12 cellular contexts compared by ENCODE assay signal in the genomic region with DNA sequence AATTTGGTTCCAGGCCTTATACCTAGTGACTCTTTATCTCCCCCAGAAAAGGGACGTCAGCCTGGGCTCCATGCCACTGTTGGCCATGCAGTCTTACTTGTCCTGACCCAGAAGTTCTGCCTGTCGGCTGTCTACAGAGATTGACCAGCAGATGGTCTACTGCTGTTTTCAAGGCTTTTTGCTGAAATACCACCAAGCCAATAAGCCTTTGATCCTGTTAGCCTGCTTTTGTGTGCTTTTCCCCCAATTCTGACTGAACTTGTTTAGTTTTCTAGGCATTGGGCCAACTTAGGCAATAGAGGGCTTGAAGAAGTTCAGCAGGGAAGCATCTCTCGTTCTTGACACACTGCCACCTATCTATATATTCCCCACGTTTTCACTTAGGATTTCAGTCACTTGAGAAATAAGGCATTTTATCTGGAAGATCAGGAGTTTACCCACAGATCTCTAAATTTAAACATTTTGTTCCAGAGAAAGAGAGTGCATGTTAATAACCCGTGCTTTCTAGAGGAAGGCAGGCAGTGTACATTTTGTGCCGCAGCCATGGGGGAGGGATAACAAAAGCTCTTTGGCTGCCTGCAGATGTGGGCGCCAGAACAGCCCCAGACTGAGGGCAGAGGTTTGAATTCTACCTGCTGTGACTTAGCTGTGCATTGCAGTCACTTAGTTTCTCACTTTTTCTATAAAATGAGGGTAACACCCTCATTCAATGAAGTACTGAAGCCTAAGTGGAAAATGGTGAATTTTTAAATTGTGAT.
A peak's percentile ranks its signal among the peaks of the same experiment; 100 is the strongest.
DNase-seq lines count a peak whose midpoint lies in the region; ATAC-seq and TF ChIP-seq lines count a peak whose summit lies in the region.
"Had no signal": no experiment of that assay in that cellular context is flagged by ENCODE, and none has a peak within 500 bp of the region (broad histone marks: within the 10 kb centered on the region; RNA-seq: fewer than 3 reads in every experiment).

No MANE protein-coding gene starts in this region.

- H3K4me3 ChIP-seq in fibroblast of mammary gland (ENCODE audit: control insufficient read depth, low read depth, low read length): no peak overlapping the region
- H3K4me3 ChIP-seq: ovary had no signal

- peaks cover 86% of the 10 kb centered on the region for H3K36me3 Mint-ChIP-seq in activated T-cell treated with anti-CD3 and anti-CD28 coated beads, Interleukin-2, amount 50 U/mL, for 24 hours (ENCODE audit: low read depth)
- peaks cover 21% of the 10 kb centered on the region for H3K36me3 Mint-ChIP-seq in memory B cell

- peak overlapping the region; percentile 31 for H3K27ac Mint-ChIP-seq in activated T-cell treated with anti-CD3 and anti-CD28 coated beads, Interleukin-2, amount 50 U/mL, for 24 hours
- peak overlapping the region; percentile 30 for H3K27ac Mint-ChIP-seq in memory B cell

- no peak for DNase-seq in activated T-cell treated with anti-CD3 and anti-CD28 coated beads, Interleukin-2, amount 50 U/mL, for 24 hours
- DNase-seq in activated T-cell treated with anti-CD3 and anti-CD28 coated beads, Interleukin-2, amount 50 U/mL, for 48 hours: no peak
- DNase-seq in fibroblast of mammary gland (ENCODE audit: low read depth) (peak; percentile 69), memory B cell (ENCODE audit: low spot score in 2 of 2) (no peak), substantia nigra (lab: John Stamatoyannopoulos, UW) (no peak), D341Med (ENCODE audit: low spot score) (no peak), HPDE6-E6E7 (ENCODE audit: extremely low spot score) (no peak)
- DNase-seq: NCI-H1436 had no signal

- no peaks in the 10 kb centered on the region for H3K27me3 Mint-ChIP-seq in activated T-cell treated with anti-CD3 and anti-CD28 coated beads, Interleukin-2, amount 50 U/mL, for 24 hours
- H3K27me3 Mint-ChIP-seq in memory B cell: no peaks in the 10 kb centered on the region

- no peak for TF ChIP-seq CTCF in fibroblast of mammary gland (conservative IDR thresholded peaks at IDR 0.05; ENCODE audit: control insufficient read depth, insufficient read depth, low read depth, low read length)

- ATAC-seq in memory B cell (ENCODE audit: low read depth) (no peak), HG03135 (IDR thresholded peaks at IDR 0.05; ENCODE audit: unreplicated experiment) (no peak)

- H3K9me3 Mint-ChIP-seq in activated T-cell treated with anti-CD3 and anti-CD28 coated beads, Interleukin-2, amount 50 U/mL, for 24 hours: no peaks in the 10 kb centered on the region
- no peaks in the 10 kb centered on the region for H3K9me3 Mint-ChIP-seq in memory B cell
- H3K9me3 Mint-ChIP-seq: mesothelial cell of epicardium had no signal

- H3K27ac ChIP-seq in substantia nigra (ENCODE audit: low read depth, low read length, poor library complexity, severe bottlenecking): peak overlapping the region; percentile 39
- H3K27ac ChIP-seq: KMS-11, ovary had no signal

- no peak overlapping the region for H3K4me3 Mint-ChIP-seq in activated T-cell treated with anti-CD3 and anti-CD28 coated beads, Interleukin-2, amount 50 U/mL, for 24 hours
- no peak overlapping the region for H3K4me3 Mint-ChIP-seq in memory B cell
- H3K4me3 Mint-ChIP-seq: mesothelial cell of epicardium had no signal

- no peaks in the 10 kb centered on the region for H3K4me1 Mint-ChIP-seq in activated T-cell treated with anti-CD3 and anti-CD28 coated beads, Interleukin-2, amount 50 U/mL, for 24 hours (ENCODE audit: low read depth)
- no peaks in the 10 kb centered on the region for H3K4me1 Mint-ChIP-seq in memory B cell
